In genomic region chr5:30398427-30398826, GRCh38 we compare ENCODE assay signal across 32 cellular contexts.
"Had no signal": no experiment of that assay in that cellular context is flagged by ENCODE, and none has a peak within 500 bp of the region (broad histone marks: within the 10 kb centered on the region; RNA-seq: fewer than 3 reads in every experiment).

No MANE protein-coding gene starts in this region.

- H3K4me3 Mint-ChIP-seq: naive thymus-derived CD8-positive, alpha-beta T cell; natural killer cell treated with Interleukin-12 subunit alpha and Interleukin-12 subunit beta and Interleukin-15 and Interleukin-18, amount 100 ng/mL, for 72 hours; nephron progenitor cell; neural crest cell; stimulated activated memory B cell treated with anti-CD40 and anti-IgM and Interleukin-4, amounts not matched to agents 10 μg/mL and 1 μg/mL and 100 μg/mL, for 72 hours; stimulated activated naive CD8-positive, alpha-beta T cell treated with anti-CD3 and anti-CD28 coated beads, Interleukin-15, amount 100 ng/mL, for 72 hours; type B pancreatic cell had no signal

- H3K36me3 ChIP-seq: neutrophil, spleen, suprapubic skin, tibial artery, transverse colon, upper lobe of right lung, uterus had no signal

- ATAC-seq: naive thymus-derived CD8-positive, alpha-beta T cell; natural killer cell treated with Interleukin-12 subunit alpha and Interleukin-12 subunit beta and Interleukin-15 and Interleukin-18, amount 100 ng/mL, for 72 hours; psoas muscle; right cardiac atrium; sciatic nerve; stimulated activated memory B cell treated with anti-CD40 and anti-IgM and Interleukin-4, amounts not matched to agents 10 μg/mL and 1 μg/mL and 100 μg/mL, for 72 hours; stimulated activated naive CD8-positive, alpha-beta T cell treated with anti-CD3 and anti-CD28 coated beads, Interleukin-15, amount 100 ng/mL, for 72 hours; stimulated activated naive CD8-positive, alpha-beta T cell treated with anti-CD3 and anti-CD28 coated beads, Interleukin-15, Interleukin-2, amounts not matched to agents 100 U/mL and 50 U/mL, for 24 hours; upper lobe of right lung had no signal

- H3K4me1 Mint-ChIP-seq: naive thymus-derived CD8-positive, alpha-beta T cell; nephron progenitor cell; stimulated activated memory B cell treated with anti-CD40 and anti-IgM and Interleukin-4, amounts not matched to agents 10 μg/mL and 1 μg/mL and 100 μg/mL, for 72 hours; stimulated activated naive CD8-positive, alpha-beta T cell treated with anti-CD3 and anti-CD28 coated beads, Interleukin-15, amount 100 ng/mL, for 72 hours had no signal

- H3K36me3 Mint-ChIP-seq: naive thymus-derived CD8-positive, alpha-beta T cell; stimulated activated memory B cell treated with anti-CD40 and anti-IgM and Interleukin-4, amounts not matched to agents 10 μg/mL and 1 μg/mL and 100 μg/mL, for 72 hours; type B pancreatic cell had no signal

- DNase-seq: naive thymus-derived CD8-positive, alpha-beta T cell; nephron progenitor cell; nucleus accumbens; posterior cingulate gyrus; psoas muscle; right cardiac atrium; spleen; stimulated activated CD4-positive, alpha-beta T cell treated with anti-CD3 and anti-CD28 coated beads, Interleukin-12 subunit alpha, Interleukin-12 subunit beta, amount 100 ng/mL, for 4 hours; stimulated activated CD4-positive, alpha-beta T cell treated with anti-CD3 and anti-CD28 coated beads, Interleukin-1b, Interleukin-23, amount 100 ng/mL, for 48 hours; stimulated activated CD4-positive, alpha-beta T cell treated with anti-CD3 and anti-CD28 coated beads, Interleukin-4, amount 100 ng/mL, for 1 hour; stimulated activated CD4-positive, alpha-beta T cell treated with anti-CD3 and anti-CD28 coated beads, Interleukin-4, amount 100 ng/mL, for 4 hours; stimulated activated CD8-positive, alpha-beta memory T cell treated with anti-CD3 and anti-CD28 coated beads, Interleukin-4, amount 100 ng/mL, for 48 hours; stimulated activated naive CD4-positive, alpha-beta T cell; stimulated activated naive CD8-positive, alpha-beta T cell treated with anti-CD3 and anti-CD28 coated beads, Interleukin-15, amount 100 ng/mL, for 72 hours; stimulated activated naive CD8-positive, alpha-beta T cell treated with anti-CD3 and anti-CD28 coated beads, Interleukin-15, Interleukin-2, amounts not matched to agents 100 U/mL and 50 U/mL, for 24 hours; substantia nigra; testis; tibial artery; transverse colon; upper lobe of right lung; uterus had no signal

- H3K9me3 ChIP-seq: neutrophil, psoas muscle, spleen, suprapubic skin, testis, tibial artery, transverse colon, upper lobe of right lung, uterus had no signal

- H3K27ac Mint-ChIP-seq: naive thymus-derived CD8-positive, alpha-beta T cell; natural killer cell treated with Interleukin-12 subunit alpha and Interleukin-12 subunit beta and Interleukin-15 and Interleukin-18, amount 100 ng/mL, for 72 hours; nephron progenitor cell; progenitor cell of endocrine pancreas; stimulated activated memory B cell treated with anti-CD40 and anti-IgM and Interleukin-4, amounts not matched to agents 10 μg/mL and 1 μg/mL and 100 μg/mL, for 72 hours; stimulated activated naive CD8-positive, alpha-beta T cell treated with anti-CD3 and anti-CD28 coated beads, Interleukin-15, amount 100 ng/mL, for 72 hours; type B pancreatic cell had no signal

- H3K4me1 ChIP-seq: parathyroid adenoma, psoas muscle, spleen, suprapubic skin, testis, tibial artery, transverse colon, upper lobe of right lung, uterus had no signal

- H2AFZ ChIP-seq: parathyroid adenoma had no signal

- H3K9ac ChIP-seq: parathyroid adenoma had no signal

- H3K9me3 Mint-ChIP-seq: nephron progenitor cell, type B pancreatic cell had no signal

- H3K27ac ChIP-seq: neutrophil, parathyroid adenoma, psoas muscle, skin epidermis, spleen, suprapubic skin, testis, tibial artery, transverse colon, upper lobe of right lung, uterus had no signal

- H3K4me2 ChIP-seq: smooth muscle cell had no signal

- H3K27me3 ChIP-seq: neutrophil, spleen, suprapubic skin, testis, tibial artery, transverse colon, upper lobe of right lung, uterus had no signal

- H3K27me3 Mint-ChIP-seq: naive thymus-derived CD8-positive, alpha-beta T cell; natural killer cell treated with Interleukin-12 subunit alpha and Interleukin-12 subunit beta and Interleukin-15 and Interleukin-18, amount 100 ng/mL, for 72 hours; progenitor cell of endocrine pancreas; stimulated activated memory B cell treated with anti-CD40 and anti-IgM and Interleukin-4, amounts not matched to agents 10 μg/mL and 1 μg/mL and 100 μg/mL, for 72 hours; stimulated activated naive CD8-positive, alpha-beta T cell treated with anti-CD3 and anti-CD28 coated beads, Interleukin-15, amount 100 ng/mL, for 72 hours; type B pancreatic cell had no signal

- H3K4me3 ChIP-seq: psoas muscle, skin epidermis, smooth muscle cell, spleen, suprapubic skin, testis, tibial artery, transverse colon, upper lobe of right lung, uterus had no signal
